8 cellular contexts compared by ENCODE assay signal in genomic region chr1:62687421-62687902, GRCh38. TPM values are rescaled to one million over a fixed set of nuclear protein-coding genes. Genes with fewer than 3 reads are reported as not detected.
DNase-seq lines count a peak whose midpoint lies in the region; ATAC-seq and TF ChIP-seq lines count a peak whose summit lies in the region.

No MANE protein-coding gene starts in this region.

- H3K27me3 Mint-ChIP-seq in activated CD4-positive, alpha-beta memory T cell treated with anti-CD3 and anti-CD28 coated beads, Interleukin-2, amount 10 ng/mL, durations not matched to agents 7 days and 5 days: no peaks in the 10 kb centered on the region

- peak overlapping the region; percentile 87 for H3K4me3 Mint-ChIP-seq in activated CD4-positive, alpha-beta memory T cell treated with anti-CD3 and anti-CD28 coated beads, Interleukin-2, amount 10 ng/mL, durations not matched to agents 7 days and 5 days

- peak overlapping the region; percentile 33 for H3K27ac Mint-ChIP-seq in activated CD4-positive, alpha-beta memory T cell treated with anti-CD3 and anti-CD28 coated beads, Interleukin-2, amount 10 ng/mL, durations not matched to agents 7 days and 5 days

- peak; percentile 17 to 23 for ATAC-seq in activated CD4-positive, CD25-positive, alpha-beta regulatory T cell treated with anti-CD3 and anti-CD28 coated beads, Interleukin-2, amount 50 U/mL, for 24 hours
- ATAC-seq in HG02678 (IDR thresholded peaks at IDR 0.05; ENCODE audit: unreplicated experiment): peak; percentile 35

- H3K36me3 Mint-ChIP-seq in activated CD4-positive, alpha-beta memory T cell treated with anti-CD3 and anti-CD28 coated beads, Interleukin-2, amount 10 ng/mL, durations not matched to agents 7 days and 5 days (ENCODE audit: low read depth): no peaks in the 10 kb centered on the region

- CTCF ChIA-PET in activated CD4-positive, alpha-beta memory T cell treated with anti-CD3 and anti-CD28 coated beads, Interleukin-2, amount 10 ng/mL, durations not matched to agents 7 days and 5 days (lab: Charles Lee): no interaction called here

- TF ChIP-seq CTCF in epithelial cell of esophagus (IDR thresholded peaks at IDR 0.05; ENCODE audit: insufficient read depth, low read depth, low read length, missing control alignments): no peak

- no peaks in the 10 kb centered on the region for H3K9me3 Mint-ChIP-seq in activated CD4-positive, alpha-beta memory T cell treated with anti-CD3 and anti-CD28 coated beads, Interleukin-2, amount 10 ng/mL, durations not matched to agents 7 days and 5 days

- no peak for DNase-seq in activated CD4-positive, CD25-positive, alpha-beta regulatory T cell treated with anti-CD3 and anti-CD28 coated beads, Interleukin-2, amount 50 U/mL, for 72 hours
- peak; percentile 50 for DNase-seq in NCI-H1105 treated with DMSO at 0.1 percent for 48 hours (lab: John Stamatoyannopoulos, UW)
- peak; percentile 26 for DNase-seq in activated CD4-positive, alpha-beta memory T cell treated with anti-CD3 and anti-CD28 coated beads, Interleukin-2, amount 10 ng/mL, durations not matched to agents 7 days and 5 days
- peak; percentile 35 for DNase-seq in epithelial cell of esophagus (ENCODE audit: low read depth)
- peak; percentile 39 for DNase-seq in midbrain (lab: John Stamatoyannopoulos, UW)
- DNase-seq in stromal cell of bone marrow (ENCODE audit: low read depth): peak; percentile 17

- H3K4me3 ChIP-seq in epithelial cell of esophagus (ENCODE audit: low read length): peak overlapping the region; percentile 76

- H3K4me1 Mint-ChIP-seq in activated CD4-positive, alpha-beta memory T cell treated with anti-CD3 and anti-CD28 coated beads, Interleukin-2, amount 10 ng/mL, durations not matched to agents 7 days and 5 days: peaks cover 30% of the 10 kb centered on the region

- POLR2A ChIA-PET in activated CD4-positive, alpha-beta memory T cell treated with anti-CD3 and anti-CD28 coated beads, Interleukin-2, amount 10 ng/mL, durations not matched to agents 7 days and 5 days (lab: Charles Lee): no interaction called here

RNA-seq across cellular contexts. Expression of gene DOCK7, which starts 0.7 kb away (rescaled TPM):
- 10 to 100 TPM in 1 of 2 experiments, 1 to 10 TPM in 1; 7.6 to 13.5 TPM for total RNA-seq in activated CD4-positive, alpha-beta memory T cell treated with anti-CD3 and anti-CD28 coated beads, Interleukin-2, amount 10 ng/mL, durations not matched to agents 7 days and 5 days
